12 cellular contexts compared by ENCODE assay signal in the genomic region with DNA sequence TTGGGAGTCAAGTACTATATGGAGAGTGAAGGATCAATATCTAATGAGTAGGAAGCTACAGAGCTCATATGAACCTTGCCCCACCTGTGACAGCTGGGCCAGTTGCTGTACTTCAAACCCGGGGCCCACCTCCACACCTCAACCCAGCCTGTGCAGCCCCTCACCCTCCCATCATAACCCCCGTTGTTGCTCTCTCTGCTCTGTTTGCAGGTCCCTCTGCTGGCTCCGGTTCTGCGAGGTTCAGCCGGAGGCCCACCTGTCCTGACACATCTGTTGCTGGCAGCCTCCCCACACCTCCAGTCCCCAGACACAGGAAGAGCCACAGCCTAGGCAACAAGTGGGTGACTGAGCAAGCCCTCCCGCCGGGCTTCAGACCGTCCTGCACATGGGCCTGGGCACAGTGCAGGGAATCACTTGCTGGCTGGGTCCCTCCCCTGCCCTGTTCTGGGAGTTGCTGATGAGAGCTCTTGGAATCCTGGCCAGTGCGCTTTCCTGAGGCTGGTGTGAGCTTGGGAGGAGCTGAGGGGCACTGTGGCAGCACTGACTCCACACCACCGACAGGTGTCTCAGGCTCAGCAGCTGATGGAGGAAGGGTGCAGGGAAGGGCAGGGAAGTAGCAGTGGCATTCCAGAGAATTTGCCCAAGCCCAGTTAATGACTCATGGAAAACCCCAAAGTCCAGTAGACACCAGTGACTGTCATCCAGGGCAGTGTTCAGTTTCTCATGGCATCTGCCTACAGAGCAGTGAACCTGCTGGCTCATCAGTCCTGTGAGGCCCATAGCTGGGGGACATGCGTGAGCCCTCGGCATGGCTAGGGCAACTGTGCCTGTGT.
A peak's percentile ranks its signal among the peaks of the same experiment; 100 is the strongest.
DNase-seq lines count a peak whose midpoint lies in the region; ATAC-seq and TF ChIP-seq lines count a peak whose summit lies in the region.
"Had no signal": no experiment of that assay in that cellular context is flagged by ENCODE, and none has a peak within 500 bp of the region (broad histone marks: within the 10 kb centered on the region; RNA-seq: fewer than 3 reads in every experiment).

No MANE protein-coding gene starts in this region.

- no peaks in the 10 kb centered on the region for H3K9me2 ChIP-seq in HCT116 (ENCODE audit: insufficient read depth)

- peak; percentile 81 for ATAC-seq in HCT116
- ATAC-seq in left colon = peak; percentile 13
- ATAC-seq: heart left ventricle had no signal

- in situ Hi-C loops in ACHN (cut with HindIII; ENCODE audit: low pct_ligation_motif_present, low pct_unique_long_range_greater_than_20kb, low sequenced_read_pairs) = no loop called here

- no peak for TF ChIP-seq POLR2A in HCT116 (IDR thresholded peaks at IDR 0.05; ENCODE audit: borderline replicate concordance, extremely low read depth, insufficient read depth, insufficient read length)

- POLR2A ChIA-PET in HCT116 (lab: Charles Lee) (interaction anchor here (0.5 kb wide), 1 partner anchor 248 kb away, joined by 3 read pairs; no protein-coding TSS in a partner anchor), Caco-2 (lab: Charles Lee) (no interaction called here)

- no peaks in the 10 kb centered on the region for H3K9me3 Mint-ChIP-seq in Caco-2 (ENCODE audit: unreplicated experiment)

- no peaks in the 10 kb centered on the region for H3K9me3 ChIP-seq in HCT116 (ENCODE audit: control insufficient read depth in 1 of 2, insufficient read depth in 1 of 2, low read depth in 1 of 2, low read length in 2 of 2)
- no peaks in the 10 kb centered on the region for H3K9me3 ChIP-seq in Caco-2
- H3K9me3 ChIP-seq: BLaER1 treated with 17β-estradiol and CSF1 and Interleukin-3, amounts not matched to agents 10 nM and 100 nM; HAP-1; heart left ventricle; upper lobe of left lung had no signal

- peak; percentile 65 for DNase-seq in ACHN
- peak; percentile 48 for DNase-seq in HCT116 (ENCODE audit: low read depth, low spot score)
- peak; percentile 36 for DNase-seq in astrocyte of the hippocampus (ENCODE audit: low read depth, low spot score)
- no peak for DNase-seq in left colon
- no peak for DNase-seq in GF-D8 (lab: John Stamatoyannopoulos, UW)
- DNase-seq in hypothalamus (lab: John Stamatoyannopoulos, UW) = no peak
- DNase-seq in NCI-H146 treated with DMSO at 0.1 percent for 48 hours (lab: John Stamatoyannopoulos, UW; ENCODE audit: unreplicated experiment) = no peak
- no peak for DNase-seq in Caco-2
- DNase-seq: upper lobe of left lung had no signal

- no TSS peak for BruUV-seq in HCT116 (replicated peaks; lab: Mats Ljungman, UMichigan)
- no TSS peak for BruUV-seq in Caco-2 (replicated peaks; lab: Mats Ljungman, UMichigan)

- no peaks in the 10 kb centered on the region for H3K36me3 ChIP-seq in HCT116 (ENCODE audit: control insufficient read depth in 1 of 2, insufficient read depth in 2 of 2, low read length in 2 of 2)
- no peaks in the 10 kb centered on the region for H3K36me3 ChIP-seq in Caco-2 (ENCODE audit: control insufficient read depth, insufficient read depth, low read length)
- H3K36me3 ChIP-seq: BLaER1 treated with 17β-estradiol and CSF1 and Interleukin-3, amounts not matched to agents 10 nM and 100 nM; HAP-1; heart left ventricle; upper lobe of left lung had no signal

- H3K27ac Mint-ChIP-seq in Caco-2 (ENCODE audit: unreplicated experiment) = no peak overlapping the region

- no peak overlapping the region for H3K4me3 Mint-ChIP-seq in Caco-2 (ENCODE audit: unreplicated experiment)

- H3K27me3 ChIP-seq in HCT116 (ENCODE audit: insufficient read depth, low read length) (no peaks in the 10 kb centered on the region), Caco-2 (replicated peaks; ENCODE audit: control insufficient read depth, insufficient read depth, low read length) (no peaks in the 10 kb centered on the region)
- H3K27me3 ChIP-seq: heart left ventricle, upper lobe of left lung had no signal

- H3K9ac ChIP-seq in HCT116 (ENCODE audit: low read length) = no peak overlapping the region; the same call in 1 of the 2 replicates
- H3K9ac ChIP-seq: BLaER1 treated with 17β-estradiol and CSF1 and Interleukin-3, amounts not matched to agents 10 nM and 100 nM had no signal

- H3K27me3 Mint-ChIP-seq in Caco-2 (ENCODE audit: insufficient read depth, unreplicated experiment) = no peaks in the 10 kb centered on the region

- H3K4me2 ChIP-seq in HCT116 (ENCODE audit: low read length) = peak overlapping the region; percentile 43

- H3K4me3 ChIP-seq in HCT116 (replicated peaks in 1 of 2; ENCODE audit: low read depth in 1 of 2, low read length in 2 of 2) (no peak overlapping the region), Caco-2 (ENCODE audit: low read depth, low read length) (no peak overlapping the region)
- H3K4me3 ChIP-seq: BLaER1 treated with 17β-estradiol and CSF1 and Interleukin-3, amounts not matched to agents 10 nM and 100 nM; HAP-1; heart left ventricle; upper lobe of left lung had no signal

- no peaks in the 10 kb centered on the region for H3K79me2 ChIP-seq in HCT116 (ENCODE audit: insufficient read depth, low read length)

- H3K36me3 Mint-ChIP-seq in Caco-2 (ENCODE audit: insufficient read depth, unreplicated experiment) = peaks cover 5% of the 10 kb centered on the region

- H3K4me1 Mint-ChIP-seq in Caco-2 (ENCODE audit: low read depth, unreplicated experiment) = peaks cover 20% of the 10 kb centered on the region

- no peaks in the 10 kb centered on the region for H4K20me1 ChIP-seq in HCT116 (ENCODE audit: insufficient read depth)

- H2AFZ ChIP-seq in HCT116 (ENCODE audit: low read depth, low read length, poor library complexity, severe bottlenecking) = no peak overlapping the region

- RAD21 ChIA-PET in HCT116 (lab: Charles Lee; ENCODE audit: low non-redundant PET in 1 of 2, low total read pairs in 2 of 2, uncharacterized antibody in 2 of 2, unreplicated experiment in 2 of 2) = interaction anchor here (1.1 kb wide), 2 partner anchors 229 to 248 kb away, joined by 3 to 5 read pairs; no protein-coding TSS in a partner anchor

- peaks cover 19 to 28% of the 10 kb centered on the region in 2 experiments for H3K4me1 ChIP-seq in HCT116 (ENCODE audit: control insufficient read depth in 1 of 2, insufficient read depth in 2 of 2, low read length in 2 of 2)
- peaks cover 6% of the 10 kb centered on the region; the same call in 1 of the 2 replicates for H3K4me1 ChIP-seq in Caco-2

- peak in 2 of 3 experiments; percentile 55 to 69; a peak in 5 of 6 replicates for TF ChIP-seq CTCF in HCT116 (IDR thresholded peaks at IDR 0.05 in 2 of 3, conservative IDR thresholded peaks at IDR 0.05 in 1 of 3; ENCODE audit: borderline replicate concordance in 1 of 3, insufficient read depth in 1 of 3, low read depth in 2 of 3, low read length in 2 of 3)
- TF ChIP-seq CTCF in Caco-2 (IDR thresholded peaks at IDR 0.05; ENCODE audit: insufficient read depth in 1 of 2, low read depth in 1 of 2, low read length in 1 of 2, severe bottlenecking in 1 of 2, unreplicated experiment in 1 of 2) = no peak

- intact Hi-C loops in HCT116 (cut with micrococcal nuclease) (no loop called here), left colon (cut with DNase I, micrococcal nuclease) (no loop called here), Caco-2 (cut with micrococcal nuclease; ENCODE audit: unreplicated experiment) (loop anchor here (5.0 kb wide), 1 partner anchor 118 kb away; no protein-coding TSS in a partner anchor)

- no peak overlapping the region for H3K27ac ChIP-seq in HCT116 (ENCODE audit: low read depth, low read length)
- H3K27ac ChIP-seq: BLaER1 treated with 17β-estradiol and CSF1 and Interleukin-3, amounts not matched to agents 10 nM and 100 nM; heart left ventricle; upper lobe of left lung had no signal

- TF ChIP-seq RAD21 in HCT116 (IDR thresholded peaks at IDR 0.05; ENCODE audit: low read depth) = peak; percentile 38

- CTCF ChIA-PET in HCT116 (lab: Charles Lee) (interaction anchor here (1.0 to 1.6 kb wide), 6 partner anchors 8 to 254 kb away, joined by 3 to 6 read pairs (median 3); no protein-coding TSS in a partner anchor), Caco-2 (lab: Charles Lee) (interaction anchor here (1.0 kb wide), 2 partner anchors 230 to 261 kb away, joined by 3 read pairs; no protein-coding TSS in a partner anchor)

TF ChIP-seq in HCT116, 20 proteins besides CTCF, POLR2A, EP300 and RAD21 (continues in another document):
- TF ChIP-seq JUND (IDR thresholded peaks at IDR 0.05) = no peak
- TF ChIP-seq, protein P1, sequence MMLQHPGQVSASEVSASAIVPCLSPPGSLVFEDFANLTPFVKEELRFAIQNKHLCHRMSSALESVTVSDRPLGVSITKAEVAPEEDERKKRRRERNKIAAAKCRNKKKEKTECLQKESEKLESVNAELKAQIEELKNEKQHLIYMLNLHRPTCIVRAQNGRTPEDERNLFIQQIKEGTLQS (IDR thresholded peaks at IDR 0.05) = no peak
- TF ChIP-seq YY1 (IDR thresholded peaks at IDR 0.05; ENCODE audit: extremely low read depth, insufficient replicate concordance, low read depth, low read length) = no peak
- no peak for TF ChIP-seq EGR1 (IDR thresholded peaks at IDR 0.05; ENCODE audit: low read depth)
- no peak for TF ChIP-seq ZFX (IDR thresholded peaks at IDR 0.05)
- no peak for TF ChIP-seq ELF1 (IDR thresholded peaks at IDR 0.05; ENCODE audit: borderline replicate concordance, low read depth)
- no peak for TF ChIP-seq CEBPB (IDR thresholded peaks at IDR 0.05; ENCODE audit: low read depth)
- TF ChIP-seq EZH2phosphoT487 (IDR thresholded peaks at IDR 0.05; ENCODE audit: borderline replicate concordance) = no peak
- TF ChIP-seq FOSL1 (IDR thresholded peaks at IDR 0.05; ENCODE audit: low read depth) = no peak
- TF ChIP-seq ZNF274 (IDR thresholded peaks at IDR 0.05; ENCODE audit: low read depth, low read length) = no peak
- TF ChIP-seq EZH2 (IDR thresholded peaks at IDR 0.05) = no peak

Comparison
In these comparisons a context has a peak if more than half of its experiments do, and no peak if none do; other contexts are left out.
1. DNase-seq: peak in ACHN (single experiment), HCT116 (single experiment) and astrocyte of the hippocampus (single experiment); none in left colon (0 of 2), GF-D8 (single experiment), hypothalamus (0 of 51), NCI-H146 treated with DMSO at 0.1 percent for 48 hours (single experiment) and Caco-2 (0 of 2).
2. CTCF ChIP-seq: peak in HCT116 (2 of 3); none in Caco-2 (0 of 2).